39 cellular contexts compared by ENCODE assay signal in the genomic region with DNA sequence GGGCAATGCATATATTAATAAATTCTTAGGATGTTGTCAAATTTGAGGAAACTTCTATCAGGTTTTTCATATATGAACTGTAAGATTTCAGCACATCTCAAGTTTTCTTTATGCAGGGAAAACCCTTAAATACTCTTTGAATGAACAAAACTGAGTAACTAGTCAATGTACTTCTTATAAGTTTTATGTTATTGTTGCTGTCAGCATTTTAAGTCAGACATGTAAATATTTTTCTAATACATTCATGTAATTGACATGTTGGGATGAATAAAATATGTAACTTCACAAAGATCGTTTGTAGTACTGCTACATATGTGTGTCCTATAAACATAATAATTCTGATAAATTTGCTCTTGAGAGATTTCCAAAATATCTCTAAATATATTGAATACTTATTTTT.
"Had no signal": no experiment of that assay in that cellular context is flagged by ENCODE, and none has a peak within 500 bp of the region (broad histone marks: within the 10 kb centered on the region; RNA-seq: fewer than 3 reads in every experiment).

No MANE protein-coding gene starts in this region.

- H3K4me3 Mint-ChIP-seq: activated naive CD4-positive, alpha-beta T cell treated with anti-CD3 and anti-CD28 coated beads for 36 hours; activated naive CD4-positive, alpha-beta T cell treated with anti-CD3 and anti-CD28 coated beads, Interleukin-2, amount 10 ng/mL, durations not matched to agents 7 days and 5 days; activated naive CD4-positive, alpha-beta T cell treated with anti-CD3 and anti-CD28 coated beads, Interleukin-2, amount 50 U/mL, for 24 hours; activated naive CD8-positive, alpha-beta T cell; activated naive CD8-positive, alpha-beta T cell treated with anti-CD3 and anti-CD28 coated beads for 36 hours; activated naive CD8-positive, alpha-beta T cell treated with anti-CD3 and anti-CD28 coated beads, Interleukin-2, amount 10 ng/mL, durations not matched to agents 7 days and 5 days; activated naive CD8-positive, alpha-beta T cell treated with anti-CD3 and anti-CD28 coated beads, Interleukin-2, amount 50 U/mL, for 24 hours; activated T-cell treated with anti-CD3 and anti-CD28 coated beads, Interleukin-2, amount 50 U/mL, for 24 hours; activated T-cell treated with anti-CD3 and anti-CD28 coated beads, Interleukin-2, amount 50 U/mL, for 4 hours; activated T-cell treated with anti-CD3 and anti-CD28 coated beads, Interleukin-2, amount 50 U/mL, for 72 hours; activated T-helper 1 cell treated with anti-CD3 and anti-CD28 coated beads, Interleukin-12 subunit alpha, Interleukin-12 subunit beta, Interleukin-2, Interleukin-4 antibody, amounts not matched to agents 30 ng/mL and 10 ng/mL and 1 ng/mL, durations not matched to agents 14 hours and 24 hours and 36 hours; activated T-helper 17 cell treated with anti-CD3 and anti-CD28 coated beads, Interleukin-2, amount 50 U/mL, for 72 hours; brain; central memory CD8-positive, alpha-beta T cell had no signal

- H3K27me3 ChIP-seq: adrenal gland, ascending aorta, body of pancreas, brain microvascular endothelial cell, breast epithelium, cardiac muscle cell had no signal

- H3K4me1 ChIP-seq: adrenal gland, breast epithelium had no signal

- H3K36me3 ChIP-seq: adrenal gland, ascending aorta, brain microvascular endothelial cell, breast epithelium, cardiac muscle cell had no signal

- H3K27ac Mint-ChIP-seq: activated naive CD4-positive, alpha-beta T cell treated with anti-CD3 and anti-CD28 coated beads for 36 hours; activated naive CD4-positive, alpha-beta T cell treated with anti-CD3 and anti-CD28 coated beads, Interleukin-2, amount 10 ng/mL, durations not matched to agents 7 days and 5 days; activated naive CD4-positive, alpha-beta T cell treated with anti-CD3 and anti-CD28 coated beads, Interleukin-2, amount 50 U/mL, for 24 hours; activated naive CD4-positive, alpha-beta T cell treated with anti-CD3 and anti-CD28 coated beads, Interleukin-2, amount 50 U/mL, for 72 hours; activated naive CD8-positive, alpha-beta T cell; activated naive CD8-positive, alpha-beta T cell treated with anti-CD3 and anti-CD28 coated beads for 36 hours; activated naive CD8-positive, alpha-beta T cell treated with anti-CD3 and anti-CD28 coated beads, Interleukin-2, amount 10 ng/mL, durations not matched to agents 7 days and 5 days; activated naive CD8-positive, alpha-beta T cell treated with anti-CD3 and anti-CD28 coated beads, Interleukin-2, amount 50 U/mL, for 24 hours; activated T-cell treated with anti-CD3 and anti-CD28 coated beads, Interleukin-2, amount 50 U/mL, for 24 hours; activated T-cell treated with anti-CD3 and anti-CD28 coated beads, Interleukin-2, amount 50 U/mL, for 72 hours; activated T-helper 1 cell treated with anti-CD3 and anti-CD28 coated beads, Interleukin-12 subunit alpha, Interleukin-12 subunit beta, Interleukin-2, Interleukin-4 antibody, amounts not matched to agents 30 ng/mL and 10 ng/mL and 1 ng/mL, durations not matched to agents 14 hours and 24 hours and 36 hours; activated T-helper 17 cell treated with anti-CD3 and anti-CD28 coated beads, Interleukin-2, amount 50 U/mL, for 72 hours; activated T-helper 2 cell treated with anti-CD3 and anti-CD28 coated beads, Interferon-gamma antibody, Interleukin-2, Interleukin-4, amounts not matched to agents 10 μg/mL and 5 μg/mL and 100 μg/mL, durations not matched to agents 14 hours and 24 hours and 36 hours; brain had no signal

- H3K27ac ChIP-seq: adrenal gland, ascending aorta, body of pancreas, brain microvascular endothelial cell, breast epithelium, cardiac muscle cell had no signal

- FAIRE-seq: astrocyte, bronchial epithelial cell had no signal

- H3K4me3 ChIP-seq: adrenal gland, ascending aorta, body of pancreas, breast epithelium, cardiac muscle cell had no signal

- DNase-seq: activated effector memory CD4-positive, alpha-beta T cell treated with anti-CD3 and anti-CD28 coated beads, Interleukin-2, amount 50 U/mL, for 16 hours; activated effector memory CD4-positive, alpha-beta T cell treated with Interleukin-2 at 50 U/mL for 16 hours; activated gamma-delta T cell; activated gamma-delta T cell treated with Interleukin-2 at 50 U/mL for 16 hours; activated naive CD4-positive, alpha-beta T cell; activated naive CD4-positive, alpha-beta T cell treated with anti-CD3 and anti-CD28 coated beads for 36 hours; activated naive CD4-positive, alpha-beta T cell treated with anti-CD3 and anti-CD28 coated beads, Interleukin-2, amount 10 ng/mL, durations not matched to agents 7 days and 5 days; activated naive CD4-positive, alpha-beta T cell treated with anti-CD3 and anti-CD28 coated beads, Interleukin-2, amount 50 U/mL, for 16 hours; activated naive CD4-positive, alpha-beta T cell treated with Interleukin-2 at 50 U/mL for 16 hours; activated naive CD8-positive, alpha-beta T cell treated with anti-CD3 and anti-CD28 coated beads for 36 hours; activated naive CD8-positive, alpha-beta T cell treated with anti-CD3 and anti-CD28 coated beads, Interleukin-2, amount 10 ng/mL, durations not matched to agents 7 days and 5 days; activated naive CD8-positive, alpha-beta T cell treated with anti-CD3 and anti-CD28 coated beads, Interleukin-2, amount 50 U/mL, for 24 hours; activated T-cell treated with anti-CD3 and anti-CD28 coated beads, Interleukin-2, amount 50 U/mL, for 24 hours; activated T-cell treated with anti-CD3 and anti-CD28 coated beads, Interleukin-2, amount 50 U/mL, for 4 hours; activated T-cell treated with anti-CD3 and anti-CD28 coated beads, Interleukin-2, amount 50 U/mL, for 48 hours; activated T-cell treated with anti-CD3 and anti-CD28 coated beads, Interleukin-2, amount 50 U/mL, for 72 hours; adrenal gland; amniotic stem cell; amygdala; anterior cingulate cortex; aorta; body of pancreas; brain microvascular endothelial cell; caudate nucleus; central memory CD4-positive, alpha-beta T cell; cerebellar nuclear complex had no signal

- ATAC-seq: activated naive CD4-positive, alpha-beta T cell treated with anti-CD3 and anti-CD28 coated beads, Interleukin-2, amount 50 U/mL, for 72 hours; activated naive CD8-positive, alpha-beta T cell treated with anti-CD3 and anti-CD28 coated beads, Interleukin-2, amount 50 U/mL, for 24 hours; activated T-cell treated with anti-CD3 and anti-CD28 coated beads, Interleukin-2, amount 50 U/mL, for 4 hours; activated T-cell treated with anti-CD3 and anti-CD28 coated beads, Interleukin-2, amount 50 U/mL, for 72 hours; activated T-helper 17 cell treated with anti-CD3 and anti-CD28 coated beads, Interleukin-2, amount 50 U/mL, for 72 hours; body of pancreas had no signal

- H3K4me1 Mint-ChIP-seq: activated naive CD4-positive, alpha-beta T cell treated with anti-CD3 and anti-CD28 coated beads, Interleukin-2, amount 10 ng/mL, durations not matched to agents 7 days and 5 days; activated naive CD4-positive, alpha-beta T cell treated with anti-CD3 and anti-CD28 coated beads, Interleukin-2, amount 50 U/mL, for 24 hours; activated naive CD8-positive, alpha-beta T cell treated with anti-CD3 and anti-CD28 coated beads for 36 hours; activated naive CD8-positive, alpha-beta T cell treated with anti-CD3 and anti-CD28 coated beads, Interleukin-2, amount 10 ng/mL, durations not matched to agents 7 days and 5 days; activated naive CD8-positive, alpha-beta T cell treated with anti-CD3 and anti-CD28 coated beads, Interleukin-2, amount 50 U/mL, for 24 hours; activated T-helper 17 cell treated with anti-CD3 and anti-CD28 coated beads, Interleukin-2, amount 50 U/mL, for 72 hours; brain; central memory CD8-positive, alpha-beta T cell had no signal

- H3K36me3 Mint-ChIP-seq: activated naive CD4-positive, alpha-beta T cell treated with anti-CD3 and anti-CD28 coated beads, Interleukin-2, amount 10 ng/mL, durations not matched to agents 7 days and 5 days; activated naive CD4-positive, alpha-beta T cell treated with anti-CD3 and anti-CD28 coated beads, Interleukin-2, amount 50 U/mL, for 24 hours; activated naive CD4-positive, alpha-beta T cell treated with anti-CD3 and anti-CD28 coated beads, Interleukin-2, amount 50 U/mL, for 72 hours; activated naive CD8-positive, alpha-beta T cell; activated naive CD8-positive, alpha-beta T cell treated with anti-CD3 and anti-CD28 coated beads for 36 hours; activated naive CD8-positive, alpha-beta T cell treated with anti-CD3 and anti-CD28 coated beads, Interleukin-2, amount 10 ng/mL, durations not matched to agents 7 days and 5 days; brain had no signal

- H3K9me3 Mint-ChIP-seq: activated naive CD4-positive, alpha-beta T cell treated with anti-CD3 and anti-CD28 coated beads, Interleukin-2, amount 50 U/mL, for 24 hours; activated naive CD8-positive, alpha-beta T cell treated with anti-CD3 and anti-CD28 coated beads for 36 hours; activated naive CD8-positive, alpha-beta T cell treated with anti-CD3 and anti-CD28 coated beads, Interleukin-2, amount 50 U/mL, for 24 hours; activated T-cell treated with anti-CD3 and anti-CD28 coated beads, Interleukin-2, amount 50 U/mL, for 24 hours; activated T-cell treated with anti-CD3 and anti-CD28 coated beads, Interleukin-2, amount 50 U/mL, for 4 hours; activated T-helper 1 cell treated with anti-CD3 and anti-CD28 coated beads, Interleukin-12 subunit alpha, Interleukin-12 subunit beta, Interleukin-2, Interleukin-4 antibody, amounts not matched to agents 30 ng/mL and 10 ng/mL and 1 ng/mL, durations not matched to agents 14 hours and 24 hours and 36 hours; activated T-helper 17 cell treated with anti-CD3 and anti-CD28 coated beads, Interleukin-2, amount 50 U/mL, for 72 hours; activated T-helper 2 cell treated with anti-CD3 and anti-CD28 coated beads, Interferon-gamma antibody, Interleukin-2, Interleukin-4, amounts not matched to agents 10 μg/mL and 5 μg/mL and 100 μg/mL, durations not matched to agents 14 hours and 24 hours and 36 hours; brain had no signal

- H3K27me3 Mint-ChIP-seq: activated naive CD4-positive, alpha-beta T cell treated with anti-CD3 and anti-CD28 coated beads, Interleukin-2, amount 10 ng/mL, durations not matched to agents 7 days and 5 days; activated naive CD4-positive, alpha-beta T cell treated with anti-CD3 and anti-CD28 coated beads, Interleukin-2, amount 50 U/mL, for 24 hours; activated naive CD8-positive, alpha-beta T cell; activated naive CD8-positive, alpha-beta T cell treated with anti-CD3 and anti-CD28 coated beads, Interleukin-2, amount 10 ng/mL, durations not matched to agents 7 days and 5 days; activated naive CD8-positive, alpha-beta T cell treated with anti-CD3 and anti-CD28 coated beads, Interleukin-2, amount 50 U/mL, for 24 hours; activated T-cell treated with anti-CD3 and anti-CD28 coated beads, Interleukin-2, amount 50 U/mL, for 24 hours; activated T-helper 17 cell treated with anti-CD3 and anti-CD28 coated beads, Interleukin-2, amount 50 U/mL, for 72 hours; brain; central memory CD8-positive, alpha-beta T cell had no signal

- H3K9me3 ChIP-seq: adrenal gland, ascending aorta, body of pancreas, breast epithelium had no signal
